13 cellular contexts compared by ENCODE assay signal in the genomic region with DNA sequence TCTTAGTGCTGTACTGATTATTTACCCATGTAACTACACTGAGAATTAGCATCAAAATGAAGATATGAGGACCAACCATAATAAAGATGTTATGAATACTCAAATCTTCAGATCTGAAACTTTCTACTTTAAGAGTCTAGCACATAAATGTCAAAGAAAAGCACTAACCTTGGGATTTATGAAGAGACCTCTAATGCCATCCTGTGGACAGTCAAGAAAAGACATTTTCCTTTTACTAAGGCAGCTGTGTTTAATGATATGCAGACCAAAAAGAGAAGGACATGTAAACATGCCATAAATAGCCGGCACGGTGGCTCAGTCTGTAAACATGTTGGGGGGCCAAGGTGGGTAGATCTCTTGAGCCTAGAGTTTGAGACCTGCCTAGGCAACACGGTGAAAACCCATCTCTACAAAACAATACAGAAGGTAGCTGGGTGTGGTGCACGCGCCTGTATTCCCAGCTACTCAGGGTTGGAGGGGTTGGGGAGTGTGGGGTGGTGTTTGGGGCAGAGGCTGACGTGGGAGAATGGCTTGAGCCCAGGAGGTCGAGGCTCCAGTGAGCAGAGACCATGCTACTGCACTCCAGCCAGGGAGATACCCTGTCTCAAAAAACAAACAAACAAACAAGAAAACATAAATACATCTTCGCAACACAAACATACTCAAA.
A peak's percentile ranks its signal among the peaks of the same experiment; 100 is the strongest.
DNase-seq lines count a peak whose midpoint lies in the region; ATAC-seq, FAIRE-seq and TF ChIP-seq lines count a peak whose summit lies in the region.
"Had no signal": no experiment of that assay in that cellular context is flagged by ENCODE, and none has a peak within 500 bp of the region (broad histone marks: within the 10 kb centered on the region; RNA-seq: fewer than 3 reads in every experiment).

No MANE protein-coding gene starts in this region.

- peak; percentile 59; the same call in 1 of the 2 replicates for ATAC-seq in PC-3
- no peak for ATAC-seq in activated T-cell treated with anti-CD3 and anti-CD28 coated beads, Interleukin-2, amount 50 U/mL, for 4 hours
- ATAC-seq in GM18505 (IDR thresholded peaks at IDR 0.05; ENCODE audit: unreplicated experiment) = no peak

- no peak overlapping the region for H2AFZ ChIP-seq in PC-3 (ENCODE audit: low read length)

- no peaks in the 10 kb centered on the region for H3F3A ChIP-seq in PC-3 (ENCODE audit: low read length, unreplicated experiment)

- DNase-seq in PC-3 (peak; percentile 41), foreskin melanocyte (peak; percentile 56), nucleus accumbens (lab: John Stamatoyannopoulos, UW) (no peak)
- no peak for DNase-seq in activated T-cell treated with anti-CD3 and anti-CD28 coated beads, Interleukin-2, amount 50 U/mL, for 4 hours
- DNase-seq in activated naive CD4-positive, alpha-beta T cell treated with anti-CD3 and anti-CD28 coated beads, Interleukin-2, amount 50 U/mL, for 16 hours = no peak
- DNase-seq: activated CD4-positive, alpha-beta T cell treated with anti-CD3 and anti-CD28 coated beads, Interleukin-2, amount 50 U/mL, for 1 hour; C1 segment of cervical spinal cord; caudate nucleus had no signal

- no peaks in the 10 kb centered on the region for H3K79me2 ChIP-seq in PC-3 (ENCODE audit: low read length)

- no peaks in the 10 kb centered on the region for H3K4me1 Mint-ChIP-seq in activated T-cell treated with anti-CD3 and anti-CD28 coated beads, Interleukin-2, amount 50 U/mL, for 4 hours (ENCODE audit: low read depth)

- no peaks in the 10 kb centered on the region for H3K4me1 ChIP-seq in PC-3 (ENCODE audit: insufficient read depth, low read length)

- POLR2A ChIA-PET in PC-3 (lab: Charles Lee; ENCODE audit: unreplicated experiment) = interaction anchor here (0.5 kb wide), 1 partner anchor 401 kb away, joined by 3 read pairs; no protein-coding TSS in a partner anchor

- CTCF ChIA-PET in PC-3 (lab: Charles Lee) = interaction anchor here (0.5 to 0.7 kb wide), 3 partner anchors 94 to 213 kb away, joined by 3 to 4 read pairs (median 4); no protein-coding TSS in a partner anchor

- H4K20me1 ChIP-seq in PC-3 (ENCODE audit: low read length) = no peaks in the 10 kb centered on the region

- H3K9me3 ChIP-seq in PC-3 (ENCODE audit: low read length) = no peaks in the 10 kb centered on the region

- H3K9ac ChIP-seq in PC-3 (ENCODE audit: low read length) = no peak overlapping the region

- H3K27me3 ChIP-seq in PC-3 (ENCODE audit: low read length) = no peaks in the 10 kb centered on the region

- TF ChIP-seq CTCF in PC-3 (conservative IDR thresholded peaks at IDR 0.05; ENCODE audit: low read depth, low read length) = peak; percentile 43; the same call in 1 of the 2 replicates

- H3K4me3 ChIP-seq in PC-3 (ENCODE audit: low read length) = no peak overlapping the region
- H3K4me3 ChIP-seq: skin epidermis had no signal

- H3K4me2 ChIP-seq in PC-3 (ENCODE audit: low read length) = no peak overlapping the region

- H3K27me3 Mint-ChIP-seq in activated T-cell treated with anti-CD3 and anti-CD28 coated beads, Interleukin-2, amount 50 U/mL, for 4 hours (ENCODE audit: low read depth) = no peaks in the 10 kb centered on the region

- no peak overlapping the region for H3K27ac ChIP-seq in PC-3 (ENCODE audit: low read length)
- H3K27ac ChIP-seq: skin epidermis had no signal

- no TSS peak for BruUV-seq in PC-3 (replicated peaks; lab: Mats Ljungman, UMichigan)

- intact Hi-C loops in PC-3 (cut with micrococcal nuclease) = no loop called here

- H3K4me3 Mint-ChIP-seq in activated T-cell treated with anti-CD3 and anti-CD28 coated beads, Interleukin-2, amount 50 U/mL, for 4 hours = no peak overlapping the region

- no peaks in the 10 kb centered on the region for H3K36me3 ChIP-seq in PC-3 (ENCODE audit: low read depth, low read length)

- no peaks in the 10 kb centered on the region for H3K36me3 Mint-ChIP-seq in activated T-cell treated with anti-CD3 and anti-CD28 coated beads, Interleukin-2, amount 50 U/mL, for 4 hours (ENCODE audit: insufficient read depth)

- no peak for TF ChIP-seq EP300 in Ishikawa (IDR thresholded peaks at IDR 0.05; ENCODE audit: borderline replicate concordance)

- peaks cover 24% of the 10 kb centered on the region for H3K9me3 Mint-ChIP-seq in activated T-cell treated with anti-CD3 and anti-CD28 coated beads, Interleukin-2, amount 50 U/mL, for 4 hours

- FAIRE-seq in A204.1 (lab: Jason Lieb, UNC) = peak; percentile 74
- FAIRE-seq: islet of Langerhans had no signal

- no peak for TF ChIP-seq POLR2A in GM18505 (IDR thresholded peaks at IDR 0.05; ENCODE audit: borderline replicate concordance, extremely low read depth, insufficient read depth, insufficient read length)

- peak; percentile 36 for TF ChIP-seq RAD21 in Ishikawa (IDR thresholded peaks at IDR 0.05; ENCODE audit: low read depth)

- H3K9me2 ChIP-seq in PC-3 (replicated peaks; ENCODE audit: low read length) = no peaks in the 10 kb centered on the region

TF ChIP-seq in Ishikawa, 13 proteins besides CTCF, POLR2A, EP300 and RAD21:
- TF ChIP-seq TCF12 (IDR thresholded peaks at IDR 0.05; ENCODE audit: low read depth) (no peak), TEAD4 (IDR thresholded peaks at IDR 0.05) (no peak), EGR1 (IDR thresholded peaks at IDR 0.05) (no peak), ZBTB7A (IDR thresholded peaks at IDR 0.05; ENCODE audit: low read depth) (no peak), CREB1 (IDR thresholded peaks at IDR 0.05; ENCODE audit: low read depth) (no peak)
- TF ChIP-seq, protein P1, sequence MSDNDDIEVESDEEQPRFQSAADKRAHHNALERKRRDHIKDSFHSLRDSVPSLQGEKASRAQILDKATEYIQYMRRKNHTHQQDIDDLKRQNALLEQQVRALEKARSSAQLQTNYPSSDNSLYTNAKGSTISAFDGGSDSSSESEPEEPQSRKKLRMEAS (IDR thresholded peaks at IDR 0.05) = no peak
- TF ChIP-seq, protein P2, sequence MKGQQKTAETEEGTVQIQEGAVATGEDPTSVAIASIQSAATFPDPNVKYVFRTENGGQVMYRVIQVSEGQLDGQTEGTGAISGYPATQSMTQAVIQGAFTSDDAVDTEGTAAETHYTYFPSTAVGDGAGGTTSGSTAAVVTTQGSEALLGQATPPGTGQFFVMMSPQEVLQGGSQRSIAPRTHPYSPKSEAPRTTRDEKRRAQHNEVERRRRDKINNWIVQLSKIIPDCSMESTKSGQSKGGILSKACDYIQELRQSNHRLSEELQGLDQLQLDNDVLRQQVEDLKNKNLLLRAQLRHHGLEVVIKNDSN (IDR thresholded peaks at IDR 0.05) = no peak
- TF ChIP-seq, protein P3, sequence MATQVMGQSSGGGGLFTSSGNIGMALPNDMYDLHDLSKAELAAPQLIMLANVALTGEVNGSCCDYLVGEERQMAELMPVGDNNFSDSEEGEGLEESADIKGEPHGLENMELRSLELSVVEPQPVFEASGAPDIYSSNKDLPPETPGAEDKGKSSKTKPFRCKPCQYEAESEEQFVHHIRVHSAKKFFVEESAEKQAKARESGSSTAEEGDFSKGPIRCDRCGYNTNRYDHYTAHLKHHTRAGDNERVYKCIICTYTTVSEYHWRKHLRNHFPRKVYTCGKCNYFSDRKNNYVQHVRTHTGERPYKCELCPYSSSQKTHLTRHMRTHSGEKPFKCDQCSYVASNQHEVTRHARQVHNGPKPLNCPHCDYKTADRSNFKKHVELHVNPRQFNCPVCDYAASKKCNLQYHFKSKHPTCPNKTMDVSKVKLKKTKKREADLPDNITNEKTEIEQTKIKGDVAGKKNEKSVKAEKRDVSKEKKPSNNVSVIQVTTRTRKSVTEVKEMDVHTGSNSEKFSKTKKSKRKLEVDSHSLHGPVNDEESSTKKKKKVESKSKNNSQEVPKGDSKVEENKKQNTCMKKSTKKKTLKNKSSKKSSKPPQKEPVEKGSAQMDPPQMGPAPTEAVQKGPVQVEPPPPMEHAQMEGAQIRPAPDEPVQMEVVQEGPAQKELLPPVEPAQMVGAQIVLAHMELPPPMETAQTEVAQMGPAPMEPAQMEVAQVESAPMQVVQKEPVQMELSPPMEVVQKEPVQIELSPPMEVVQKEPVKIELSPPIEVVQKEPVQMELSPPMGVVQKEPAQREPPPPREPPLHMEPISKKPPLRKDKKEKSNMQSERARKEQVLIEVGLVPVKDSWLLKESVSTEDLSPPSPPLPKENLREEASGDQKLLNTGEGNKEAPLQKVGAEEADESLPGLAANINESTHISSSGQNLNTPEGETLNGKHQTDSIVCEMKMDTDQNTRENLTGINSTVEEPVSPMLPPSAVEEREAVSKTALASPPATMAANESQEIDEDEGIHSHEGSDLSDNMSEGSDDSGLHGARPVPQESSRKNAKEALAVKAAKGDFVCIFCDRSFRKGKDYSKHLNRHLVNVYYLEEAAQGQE (IDR thresholded peaks at IDR 0.05; ENCODE audit: low read depth) = no peak

Comparison
In these comparisons a context has a peak if more than half of its experiments do, and no peak if none do; other contexts are left out.
1. DNase-seq: peak in PC-3 (single experiment) and foreskin melanocyte (single experiment); none in activated T-cell treated with anti-CD3 and anti-CD28 coated beads, Interleukin-2, amount 50 U/mL, for 4 hours (single experiment), nucleus accumbens (0 of 56) and activated naive CD4-positive, alpha-beta T cell treated with anti-CD3 and anti-CD28 coated beads, Interleukin-2, amount 50 U/mL, for 16 hours (single experiment).